Comparison of ENCODE assay signal across 10 cellular contexts in genomic region chr19:7242601-7243258, GRCh38. TPM values are rescaled to one million over a fixed set of nuclear protein-coding genes. Genes with fewer than 3 reads are reported as not detected.
DNase-seq lines count a peak whose midpoint lies in the region; ATAC-seq and TF ChIP-seq lines count a peak whose summit lies in the region.
"Had no signal": no experiment of that assay in that cellular context is flagged by ENCODE, and none has a peak within 500 bp of the region (broad histone marks: within the 10 kb centered on the region; RNA-seq: fewer than 3 reads in every experiment).

No MANE protein-coding gene starts in this region.

- H3K9me3 Mint-ChIP-seq in activated CD8-positive, alpha-beta T cell treated with anti-CD3 and anti-CD28 coated beads for 36 hours, result peaks cover 9% of the 10 kb centered on the region

- no peaks in the 10 kb centered on the region for H3K4me1 Mint-ChIP-seq in activated CD8-positive, alpha-beta T cell treated with anti-CD3 and anti-CD28 coated beads for 36 hours (ENCODE audit: low read depth)
- H3K4me1 Mint-ChIP-seq: activated naive CD4-positive, alpha-beta T cell treated with anti-CD3 and anti-CD28 coated beads, Interleukin-2, amount 10 ng/mL, durations not matched to agents 7 days and 5 days had no signal

- H3K9me2 ChIP-seq in GM23248 (ENCODE audit: insufficient read depth), result no peaks in the 10 kb centered on the region
- no peaks in the 10 kb centered on the region for H3K9me2 ChIP-seq in SU-DHL-6 (replicated peaks; ENCODE audit: insufficient read depth, low read length)

- H2AFZ ChIP-seq in GM23248 (peak overlapping the region; percentile 65), SU-DHL-6 (ENCODE audit: low read depth, low read length, severe bottlenecking) (no peak overlapping the region)

- H4K20me1 ChIP-seq in GM23248 (ENCODE audit: insufficient read depth) (no peaks in the 10 kb centered on the region), SU-DHL-6 (ENCODE audit: low read depth, low read length) (no peaks in the 10 kb centered on the region)

- CTCF ChIA-PET in activated CD8-positive, alpha-beta T cell treated with anti-CD3 and anti-CD28 coated beads for 36 hours (lab: Charles Lee), result no interaction called here

- POLR2A ChIA-PET in activated CD8-positive, alpha-beta T cell treated with anti-CD3 and anti-CD28 coated beads for 36 hours (lab: Charles Lee), result no interaction called here

- H3K27ac ChIP-seq in GM23248 (peak overlapping the region; percentile 95), SU-DHL-6 (ENCODE audit: low read depth, low read length) (peak overlapping the region; percentile 98), heart right ventricle (peak overlapping the region in 6 of 10 donors; percentile 42 to 71 (median 66)), tibial artery (peak overlapping the region; percentile 83 to 85)

- no peaks in the 10 kb centered on the region for H3K27me3 Mint-ChIP-seq in activated CD8-positive, alpha-beta T cell treated with anti-CD3 and anti-CD28 coated beads for 36 hours
- H3K27me3 Mint-ChIP-seq: stimulated activated naive CD8-positive, alpha-beta T cell treated with anti-CD3 and anti-CD28 coated beads, Interleukin-15, Interleukin-2, amounts not matched to agents 100 ng/mL and 50 ng/mL, for 24 hours had no signal

- peaks cover 3% of the 10 kb centered on the region for H3K36me3 Mint-ChIP-seq in activated CD8-positive, alpha-beta T cell treated with anti-CD3 and anti-CD28 coated beads for 36 hours (ENCODE audit: low read depth)

- intact Hi-C loops in heart right ventricle (cut with DNase I) (no loop called here), tibial artery (cut with DNase I; ENCODE audit: low total_unique reads) (loop anchor here (5.0 kb wide), 2 partner anchors 45 to 50 kb away; partner anchors contain the start of gene INSR)
- intact Hi-C loops in activated CD8-positive, alpha-beta T cell treated with anti-CD3 and anti-CD28 coated beads for 36 hours (cut with micrococcal nuclease), result no loop called here

- no peak overlapping the region for H3K27ac Mint-ChIP-seq in activated CD8-positive, alpha-beta T cell treated with anti-CD3 and anti-CD28 coated beads for 36 hours
- H3K27ac Mint-ChIP-seq: activated naive CD4-positive, alpha-beta T cell treated with anti-CD3 and anti-CD28 coated beads, Interleukin-2, amount 10 ng/mL, durations not matched to agents 7 days and 5 days; stimulated activated naive CD8-positive, alpha-beta T cell treated with anti-CD3 and anti-CD28 coated beads, Interleukin-15, Interleukin-2, amounts not matched to agents 100 ng/mL and 50 ng/mL, for 24 hours had no signal

- peaks cover 20% of the 10 kb centered on the region for H3K4me1 ChIP-seq in GM23248 (ENCODE audit: insufficient read depth)
- peaks cover 0 to 48% (median 21%) of the 10 kb centered on the region in 9 donors for H3K4me1 ChIP-seq in heart right ventricle
- H3K4me1 ChIP-seq in tibial artery, result peaks cover 0 to 58% (median 34%) of the 10 kb centered on the region in 4 donors

- TF ChIP-seq CTCF in SU-DHL-6 (IDR thresholded peaks at IDR 0.05; ENCODE audit: insufficient read depth, low read length, poor library complexity, severe bottlenecking) (no peak), heart right ventricle (IDR thresholded peaks at IDR 0.05) (no peak), tibial artery (IDR thresholded peaks at IDR 0.05) (peak in 1 of 2 experiments; percentile 4)
- no peak for TF ChIP-seq CTCF in activated CD8-positive, alpha-beta T cell treated with anti-CD3 and anti-CD28 coated beads for 36 hours (IDR thresholded peaks at IDR 0.05)

- DNase-seq in GM23248, result peak; percentile 95
- peak in 1 of 2 donors; percentile 32 for DNase-seq in heart right ventricle
- peak in 1 of 2 donors; percentile 38 for DNase-seq in tibial artery
- DNase-seq in activated CD8-positive, alpha-beta T cell treated with anti-CD3 and anti-CD28 coated beads for 36 hours, result no peak
- DNase-seq in NCI-H1048 (lab: John Stamatoyannopoulos, UW), result no peak
- DNase-seq: activated naive CD4-positive, alpha-beta T cell treated with anti-CD3 and anti-CD28 coated beads, Interleukin-2, amount 10 ng/mL, durations not matched to agents 7 days and 5 days had no signal

- in situ Hi-C loops in GM23248 (cut with MboI), result no loop called here

- 8 to 12% methylated on average over 9 of the region's 9 CpGs for WGBS in GM23248 (ENCODE audit: low coverage in 1 of 2, low lambda C conversion rate in 2 of 2, missing lambda C conversion rate in 2 of 2), 2 experiments
- WGBS in heart right ventricle, 2 donors, result 56 to 61% methylated on average over 9 of the region's 9 CpGs

- H3K27me3 ChIP-seq in GM23248 (replicated peaks; ENCODE audit: insufficient read depth), result no peaks in the 10 kb centered on the region
- H3K27me3 ChIP-seq in SU-DHL-6 (ENCODE audit: low read length), result no peaks in the 10 kb centered on the region
- no peaks in the 10 kb centered on the region for H3K27me3 ChIP-seq in heart right ventricle
- no peaks in the 10 kb centered on the region for H3K27me3 ChIP-seq in tibial artery

- peak; percentile 48 to 83 (median 72) for ATAC-seq in heart right ventricle
- no peak for ATAC-seq in activated CD8-positive, alpha-beta T cell treated with anti-CD3 and anti-CD28 coated beads for 36 hours
- ATAC-seq in GM21529 (IDR thresholded peaks at IDR 0.05; ENCODE audit: unreplicated experiment), result no peak
- no peak for ATAC-seq in HG02970 (IDR thresholded peaks at IDR 0.05; ENCODE audit: low FRiP score, unreplicated experiment)

- H3K4me2 ChIP-seq in GM23248 (ENCODE audit: unreplicated experiment) (peak overlapping the region; percentile 91), SU-DHL-6 (ENCODE audit: low read depth, low read length, poor library complexity, severe bottlenecking) (peak overlapping the region; percentile 95)

- H3K79me2 ChIP-seq in GM23248 (ENCODE audit: insufficient read depth), result peaks cover 21% of the 10 kb centered on the region
- peaks cover 95% of the 10 kb centered on the region for H3K79me2 ChIP-seq in SU-DHL-6 (ENCODE audit: insufficient read depth, low read length)

- H3K36me3 ChIP-seq in GM23248 (ENCODE audit: low read depth) (no peaks in the 10 kb centered on the region), SU-DHL-6 (ENCODE audit: low read length) (peaks cover 13% of the 10 kb centered on the region; the same call in 1 of the 2 replicates), heart right ventricle (no peaks in the 10 kb centered on the region), tibial artery (no peaks in the 10 kb centered on the region)

- H3K9ac ChIP-seq in GM23248 (peak overlapping the region; percentile 88), SU-DHL-6 (ENCODE audit: low read length) (peak overlapping the region; percentile 48)

- H3F3A ChIP-seq in GM23248 (ENCODE audit: insufficient read depth) (peaks cover 13% of the 10 kb centered on the region), SU-DHL-6 (ENCODE audit: insufficient read depth) (peaks cover 45% of the 10 kb centered on the region)

- H3K4me3 ChIP-seq in GM23248 (peak overlapping the region; percentile 67), SU-DHL-6 (ENCODE audit: insufficient read depth, low read length, poor library complexity, severe bottlenecking) (peak overlapping the region; percentile 47), heart right ventricle (peak overlapping the region in 1 of 10 donors; percentile 16), tibial artery (peak overlapping the region in 1 of 2 donors; percentile 20)

- no peak overlapping the region for H3K4me3 Mint-ChIP-seq in activated CD8-positive, alpha-beta T cell treated with anti-CD3 and anti-CD28 coated beads for 36 hours
- H3K4me3 Mint-ChIP-seq: activated naive CD4-positive, alpha-beta T cell treated with anti-CD3 and anti-CD28 coated beads, Interleukin-2, amount 10 ng/mL, durations not matched to agents 7 days and 5 days; stimulated activated naive CD8-positive, alpha-beta T cell treated with anti-CD3 and anti-CD28 coated beads, Interleukin-15, Interleukin-2, amounts not matched to agents 100 ng/mL and 50 ng/mL, for 24 hours had no signal

- H3K9me3 ChIP-seq in GM23248 (ENCODE audit: low read depth) (no peaks in the 10 kb centered on the region), SU-DHL-6 (ENCODE audit: insufficient read depth, low read length) (peaks cover 5% of the 10 kb centered on the region; the same call in 1 of the 2 replicates), heart right ventricle (peaks cover 0 to 20% (median 7%) of the 10 kb centered on the region in 11 donors), tibial artery (peaks cover 0 to 4% (median 0%) of the 10 kb centered on the region in 3 donors)

RNA-seq across cellular contexts. Expression of gene INSR, which starts 51.5 kb away (rescaled TPM):
- total RNA-seq in GM23248 (2014; rRNA removed; shearing (Covaris generic)), result 11.7 and 13.0 TPM in 2 replicates
- polyA plus RNA-seq in GM23248 (2016; fragmentation: Nextera tagmentation; extraction: Ambion mirVana) (5.8 and 6.2 TPM in 2 replicates), heart right ventricle (10 to 100 TPM; 20.2 to 36.6 TPM)
- 100 to 1,000 TPM in 6 of 10 donors, 10 to 100 TPM in 4; 68.9 to 157 (median 103) TPM for total RNA-seq in heart right ventricle
- 1 to 10 TPM in 1 of 2 experiments, under 1 TPM in 1; 0.87 to 1.0 TPM for total RNA-seq in activated CD8-positive, alpha-beta T cell treated with anti-CD3 and anti-CD28 coated beads for 36 hours

Comparison
In these comparisons a context has a peak if more than half of its experiments do, and no peak if none do; other contexts are left out.
1. ATAC-seq: peak in heart right ventricle (8 of 8); none in activated CD8-positive, alpha-beta T cell treated with anti-CD3 and anti-CD28 coated beads for 36 hours (single experiment), GM21529 (single experiment) and HG02970 (single experiment).
2. Peak in every context shown above with its lines, with median percentiles within 50 percentile points of each other: H3K27ac ChIP-seq.